In the genomic region with DNA sequence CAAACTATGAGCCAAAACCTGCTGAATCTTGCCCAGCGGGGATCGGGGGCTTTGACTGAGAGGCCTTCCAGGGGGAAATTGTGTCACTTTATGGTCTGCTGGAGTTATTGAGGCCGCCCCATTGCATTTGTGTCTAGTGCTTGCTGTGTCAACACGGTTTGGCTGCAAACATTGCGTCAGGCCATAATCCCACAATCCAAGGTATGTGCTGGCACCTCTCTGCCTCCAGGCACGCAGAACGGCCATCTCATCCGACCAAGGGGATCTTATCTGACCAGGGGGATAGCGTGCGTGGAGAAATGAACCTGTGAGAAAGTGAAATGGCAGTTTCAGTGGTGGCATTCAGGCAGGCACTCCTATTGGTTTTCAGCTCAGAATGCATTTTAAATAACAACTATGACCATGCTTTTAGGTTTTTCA, we compare ENCODE assay signal across 12 cellular contexts. TPM values are rescaled to one million over a fixed set of nuclear protein-coding genes. Genes with fewer than 3 reads are reported as not detected.
DNase-seq lines count a peak whose midpoint lies in the region; ATAC-seq, FAIRE-seq and TF ChIP-seq lines count a peak whose summit lies in the region.
"Had no signal": no experiment of that assay in that cellular context is flagged by ENCODE, and none has a peak within 500 bp of the region (broad histone marks: within the 10 kb centered on the region; RNA-seq: fewer than 3 reads in every experiment).

No MANE protein-coding gene starts in this region.

- no peaks in the 10 kb centered on the region for H3K9me3 ChIP-seq in neutrophil
- H3K9me3 ChIP-seq in SJCRH30 (replicated peaks) = no peaks in the 10 kb centered on the region

- intact Hi-C loops in sciatic nerve (cut with DNase I) = no loop called here

- DNase-seq in NAMALWA (ENCODE audit: low spot score) = peak; percentile 46
- no peak for DNase-seq in SJCRH30
- DNase-seq in stimulated activated CD4-positive, alpha-beta T cell treated with anti-CD3 and anti-CD28 coated beads, Interleukin-4, amount 100 ng/mL, for 1 hour = no peak
- no peak for DNase-seq in sciatic nerve (ENCODE audit: low spot score)
- no peak for DNase-seq in urothelium cell line (ENCODE audit: low spot score)
- DNase-seq: NCI-H524 had no signal

- peak; percentile 44 for ATAC-seq in GM19025 (IDR thresholded peaks at IDR 0.05; ENCODE audit: low read depth, unreplicated experiment)
- ATAC-seq in HG02798 (IDR thresholded peaks at IDR 0.05; ENCODE audit: poor library complexity, unreplicated experiment) = peak; percentile 53
- no peak for ATAC-seq in sciatic nerve

- H3K4me3 ChIP-seq in neutrophil (ENCODE audit: low read depth in 1 of 2, low read length in 1 of 2) = no peak overlapping the region
- no peak overlapping the region for H3K4me3 ChIP-seq in SJCRH30

- H3K36me3 ChIP-seq in neutrophil = no peaks in the 10 kb centered on the region
- H3K36me3 ChIP-seq in SJCRH30 = no peaks in the 10 kb centered on the region

- TF ChIP-seq CTCF in neutrophil (IDR thresholded peaks at IDR 0.05) = no peak

- peaks cover 18 to 21% of the 10 kb centered on the region in 2 experiments for H3K4me1 ChIP-seq in neutrophil (ENCODE audit: control insufficient read depth in 1 of 2, insufficient read depth in 1 of 2, low read depth in 1 of 2, low read length in 1 of 2)
- peaks cover 32% of the 10 kb centered on the region for H3K4me1 ChIP-seq in SJCRH30

- no peak for FAIRE-seq in urothelium cell line (lab: Jason Lieb, UNC)
- FAIRE-seq: islet of Langerhans had no signal

- H3K27ac ChIP-seq in neutrophil (peak overlapping the region; percentile 21), SJCRH30 (no peak overlapping the region)

- H3K27me3 ChIP-seq in neutrophil = no peaks in the 10 kb centered on the region
- H3K27me3 ChIP-seq in SJCRH30 = no peaks in the 10 kb centered on the region

RNA-seq across cellular contexts. Expression of a gene that starts 18.1 kb away (rescaled TPM):
- not detected in 2 replicates for total RNA-seq in SJCRH30 (2014; rRNA removed; shearing (Covaris generic))
- not detected for total RNA-seq in sciatic nerve
- total RNA-seq: activated CD8-positive, alpha-beta memory T cell treated with anti-CD3 and anti-CD28 coated beads for 36 hours; dermis microvascular lymphatic vessel endothelial cell had no signal
